Comparison of ENCODE assay signal across 8 cellular contexts in the genomic region with DNA sequence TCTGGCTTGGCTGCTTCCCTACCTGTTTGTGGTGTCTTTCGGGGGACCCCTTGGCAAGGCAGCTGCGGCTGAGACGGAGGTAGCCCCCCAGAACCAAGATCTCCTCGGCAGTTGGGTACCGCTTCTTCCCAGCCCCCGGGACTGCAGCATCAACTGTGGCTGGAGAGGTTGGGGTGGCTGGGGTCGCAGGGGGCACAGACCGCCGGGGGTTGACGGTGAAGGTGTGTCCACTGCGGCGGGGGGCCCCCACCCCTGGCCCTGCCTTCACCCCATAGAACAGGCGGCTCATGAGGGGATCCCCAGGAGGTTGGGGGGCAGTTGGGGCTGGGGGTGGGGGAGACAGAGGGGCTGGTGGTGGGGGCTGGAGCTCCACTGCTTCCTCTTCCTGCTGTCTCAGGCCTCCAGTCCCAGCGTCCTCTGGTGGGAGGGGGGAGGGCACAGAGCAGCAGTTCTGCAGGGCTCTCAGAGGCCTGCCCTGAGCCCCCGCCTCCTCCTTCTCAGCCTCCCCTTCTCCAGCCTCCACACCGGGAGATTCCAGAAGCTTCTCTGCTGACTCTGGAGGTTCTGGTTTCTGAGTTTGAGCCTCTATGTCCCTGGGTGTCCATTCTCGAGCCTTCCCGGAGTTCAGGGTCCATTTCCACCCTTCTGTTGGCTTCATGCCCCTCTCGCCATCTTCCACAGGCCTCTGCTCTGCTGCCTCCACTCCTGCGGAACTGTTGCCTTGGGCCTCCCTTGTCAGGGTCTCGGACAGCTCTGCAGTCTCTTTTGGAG. TPM values are rescaled to one million over a fixed set of nuclear protein-coding genes. Genes with fewer than 3 reads are reported as not detected.
A peak's percentile ranks its signal among the peaks of the same experiment; 100 is the strongest.
DNase-seq lines count a peak whose midpoint lies in the region; ATAC-seq and TF ChIP-seq lines count a peak whose summit lies in the region.

No MANE protein-coding gene starts in this region.

- H3K4me1 ChIP-seq in KMS-11 (ENCODE audit: low read depth, poor library complexity, severe bottlenecking), result peaks cover 62% of the 10 kb centered on the region
- peaks cover 57 to 92% (median 67%) of the 10 kb centered on the region in 3 donors for H3K4me1 ChIP-seq in esophagus squamous epithelium

- H2AFZ ChIP-seq in KMS-11 (ENCODE audit: low read depth), result no peak overlapping the region

- H3K27ac ChIP-seq in KMS-11, result peak overlapping the region; percentile 27; the same call in 1 of the 2 replicates
- H3K27ac ChIP-seq in esophagus squamous epithelium, result peak overlapping the region; percentile 96 to 99 (median 98)

- H3K27me3 ChIP-seq in KMS-11 (ENCODE audit: insufficient read depth, low read depth), result no peaks in the 10 kb centered on the region
- no peaks in the 10 kb centered on the region for H3K27me3 ChIP-seq in esophagus squamous epithelium

- 2 to 4% methylated on average over 10 to 12 of the region's 21 CpGs for WGBS in esophagus squamous epithelium, 2 donors

- H3K27ac Mint-ChIP-seq in nephron progenitor cell, result peak overlapping the region; percentile 98

- no peaks in the 10 kb centered on the region for H4K20me1 ChIP-seq in KMS-11 (ENCODE audit: insufficient read depth)

- intact Hi-C loops in esophagus squamous epithelium (cut with DNase I), result loop anchor here (10.0 kb wide), 1 partner anchor 200 kb away; a partner anchor contains a TSS

- no peak for ATAC-seq in HG03175 (IDR thresholded peaks at IDR 0.05; ENCODE audit: unreplicated experiment)
- ATAC-seq in HG03565 (IDR thresholded peaks at IDR 0.05; ENCODE audit: unreplicated experiment), result no peak

- no peaks in the 10 kb centered on the region for H3K9me3 ChIP-seq in esophagus squamous epithelium

- H3K27me3 Mint-ChIP-seq in nephron progenitor cell (ENCODE audit: low read depth, poor library complexity), result peaks cover 5% of the 10 kb centered on the region

- DNase-seq in Ammon's horn (ENCODE audit: low spot score), result peak; percentile 60
- peak; percentile 79 for DNase-seq in activated CD8-positive, alpha-beta memory T cell treated with anti-CD3 and anti-CD28 coated beads for 24 hours
- DNase-seq in esophagus squamous epithelium (lab: John Stamatoyannopoulos, UW), result no peak
- peak; percentile 14 for DNase-seq in nephron progenitor cell
- DNase-seq in NCI-H2081 (lab: John Stamatoyannopoulos, UW), result no peak

- H3K9me3 Mint-ChIP-seq in nephron progenitor cell, result no peaks in the 10 kb centered on the region

- H3K79me2 ChIP-seq in KMS-11 (ENCODE audit: insufficient read depth, low read depth), result peaks cover 49% of the 10 kb centered on the region

- TF ChIP-seq CTCF in KMS-11 (conservative IDR thresholded peaks at IDR 0.05; ENCODE audit: low read depth, low read length) (no peak), esophagus squamous epithelium (IDR thresholded peaks at IDR 0.05) (no peak), nephron progenitor cell (IDR thresholded peaks at IDR 0.05) (no peak)

- H3K4me2 ChIP-seq in KMS-11, result peak overlapping the region; percentile 94

- no peak overlapping the region for H3K4me3 ChIP-seq in KMS-11 (IDR thresholded peaks at IDR 0.05; ENCODE audit: insufficient read depth, low read depth, low read length)
- peak overlapping the region; percentile 73 to 92 (median 82) for H3K4me3 ChIP-seq in esophagus squamous epithelium

- no peaks in the 10 kb centered on the region for H3K36me3 ChIP-seq in KMS-11 (ENCODE audit: insufficient read depth)
- peaks cover 0 to 14% (median 0%) of the 10 kb centered on the region in 3 donors for H3K36me3 ChIP-seq in esophagus squamous epithelium

- peaks cover 30% of the 10 kb centered on the region for H3K36me3 Mint-ChIP-seq in nephron progenitor cell (ENCODE audit: low read depth)

- TF ChIP-seq POLR2A in esophagus squamous epithelium (IDR thresholded peaks at IDR 0.05), result no peak

- H3K4me3 Mint-ChIP-seq in nephron progenitor cell, result peak overlapping the region; percentile 93

- peaks cover 86% of the 10 kb centered on the region for H3K4me1 Mint-ChIP-seq in nephron progenitor cell

- peak overlapping the region; percentile 13; the same call in 1 of the 2 replicates for H3K9ac ChIP-seq in KMS-11

RNA-seq across cellular contexts. Expression of a gene that starts 1.9 kb away (rescaled TPM):
- total RNA-seq in esophagus squamous epithelium, result 10 to 100 TPM in 3 of 4 donors, 1 to 10 TPM in 1; 9.8 to 22.2 (median 17.4) TPM

RNA-seq across cellular contexts. Expression of a gene that starts 6.2 kb away (rescaled TPM):
- 1 to 10 TPM; 3.8 to 7.4 (median 6.7) TPM for total RNA-seq in esophagus squamous epithelium

RNA-seq across cellular contexts. Expression of a gene that starts 11.8 kb away (rescaled TPM):
- 10 to 100 TPM; 11.4 to 26.6 (median 24.4) TPM for total RNA-seq in esophagus squamous epithelium

RNA-seq across cellular contexts. Expression of a gene that starts 32.5 kb away (rescaled TPM):
- 1 to 10 TPM; 2.4 to 7.4 (median 7.0) TPM for total RNA-seq in esophagus squamous epithelium

RNA-seq across cellular contexts. Expression of a gene that starts 35.6 kb away (rescaled TPM):
- total RNA-seq in esophagus squamous epithelium, result 100 to 1,000 TPM; 151 to 351 (median 255) TPM

Comparison
In these comparisons a context has a peak if more than half of its experiments do, and no peak if none do; other contexts are left out.
1. DNase-seq: peak in Ammon's horn (single experiment), activated CD8-positive, alpha-beta memory T cell treated with anti-CD3 and anti-CD28 coated beads for 24 hours (single experiment) and nephron progenitor cell (single experiment); none in esophagus squamous epithelium (single experiment) and NCI-H2081 (0 of 2).